ENCODE assay signal across 2 cellular contexts in genomic region chr20:730005-730404, GRCh38.
A peak's percentile ranks its signal among the peaks of the same experiment; 100 is the strongest.
TF ChIP-seq lines count a peak whose summit lies in the region.

No MANE protein-coding gene starts in this region.

TF ChIP-seq in HepG2, 621 proteins besides CTCF, POLR2A, EP300 and RAD21:
- TF ChIP-seq ZEB1 (IDR thresholded peaks at IDR 0.05; ENCODE audit: insufficient replicate concordance, low read depth) = no peak
- 0 out of 2 replicates have a peak, but pooled peaks have one; percentile 11 for TF ChIP-seq ZNF460 (CRISPR knock-in tag; IDR thresholded peaks at IDR 0.05; ENCODE audit: borderline replicate concordance)

TF ChIP-seq in H1, 55 proteins besides CTCF, POLR2A, EP300 and RAD21:
- TF ChIP-seq KDM1A (IDR thresholded peaks at IDR 0.05; ENCODE audit: borderline replicate concordance, low read length) = peak; percentile 58; the same call in 1 of the 2 replicates
- TF ChIP-seq SP4 (IDR thresholded peaks at IDR 0.05; ENCODE audit: low read length) = no peak
- TF ChIP-seq HDAC2 (IDR thresholded peaks at IDR 0.05; ENCODE audit: borderline replicate concordance in 1 of 2, low read depth in 2 of 2, low read length in 2 of 2) = 0 out of 4 replicates have a peak, but pooled peaks of 1 of the 2 experiments have one; percentile 32
